Comparison of ENCODE assay signal across 1 cellular context in the genomic region with DNA sequence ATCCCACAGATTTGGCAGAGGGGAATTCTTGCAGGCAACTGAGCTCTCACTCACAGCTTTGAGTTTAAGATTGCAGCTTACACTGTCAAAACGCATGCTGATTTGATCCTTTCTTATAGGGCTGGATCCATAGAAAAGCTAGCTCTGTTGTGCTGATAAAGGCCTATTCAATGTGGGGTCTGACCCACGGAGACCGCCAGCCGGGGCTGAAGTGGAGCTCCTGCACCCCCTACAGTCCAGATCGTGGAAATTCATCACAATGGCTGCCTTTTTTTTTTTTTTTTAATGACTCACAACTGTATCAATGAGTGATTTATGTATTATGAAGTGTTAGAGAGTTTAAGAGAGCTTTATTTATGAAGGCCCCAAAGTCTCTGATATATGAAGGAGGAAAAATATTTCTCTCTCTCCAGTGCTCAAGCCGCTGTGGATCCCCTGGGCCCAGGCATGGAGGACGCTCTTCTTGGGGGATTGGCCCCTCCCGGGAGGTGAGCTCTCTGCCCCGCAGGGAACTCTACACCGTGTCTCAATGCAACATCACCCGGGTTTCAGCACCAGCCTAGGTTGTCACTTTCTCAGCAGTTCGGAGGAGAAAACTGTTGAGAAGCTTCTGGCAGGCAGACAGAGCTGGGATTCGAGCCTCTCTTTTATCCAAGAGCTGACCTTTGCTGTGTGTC.
TF ChIP-seq lines count a peak whose summit lies in the region.

No MANE protein-coding gene starts in this region.

TF ChIP-seq in GM23338, 12 proteins besides CTCF, POLR2A, EP300 and RAD21 (continued from another document):
- TF ChIP-seq, protein P1, sequence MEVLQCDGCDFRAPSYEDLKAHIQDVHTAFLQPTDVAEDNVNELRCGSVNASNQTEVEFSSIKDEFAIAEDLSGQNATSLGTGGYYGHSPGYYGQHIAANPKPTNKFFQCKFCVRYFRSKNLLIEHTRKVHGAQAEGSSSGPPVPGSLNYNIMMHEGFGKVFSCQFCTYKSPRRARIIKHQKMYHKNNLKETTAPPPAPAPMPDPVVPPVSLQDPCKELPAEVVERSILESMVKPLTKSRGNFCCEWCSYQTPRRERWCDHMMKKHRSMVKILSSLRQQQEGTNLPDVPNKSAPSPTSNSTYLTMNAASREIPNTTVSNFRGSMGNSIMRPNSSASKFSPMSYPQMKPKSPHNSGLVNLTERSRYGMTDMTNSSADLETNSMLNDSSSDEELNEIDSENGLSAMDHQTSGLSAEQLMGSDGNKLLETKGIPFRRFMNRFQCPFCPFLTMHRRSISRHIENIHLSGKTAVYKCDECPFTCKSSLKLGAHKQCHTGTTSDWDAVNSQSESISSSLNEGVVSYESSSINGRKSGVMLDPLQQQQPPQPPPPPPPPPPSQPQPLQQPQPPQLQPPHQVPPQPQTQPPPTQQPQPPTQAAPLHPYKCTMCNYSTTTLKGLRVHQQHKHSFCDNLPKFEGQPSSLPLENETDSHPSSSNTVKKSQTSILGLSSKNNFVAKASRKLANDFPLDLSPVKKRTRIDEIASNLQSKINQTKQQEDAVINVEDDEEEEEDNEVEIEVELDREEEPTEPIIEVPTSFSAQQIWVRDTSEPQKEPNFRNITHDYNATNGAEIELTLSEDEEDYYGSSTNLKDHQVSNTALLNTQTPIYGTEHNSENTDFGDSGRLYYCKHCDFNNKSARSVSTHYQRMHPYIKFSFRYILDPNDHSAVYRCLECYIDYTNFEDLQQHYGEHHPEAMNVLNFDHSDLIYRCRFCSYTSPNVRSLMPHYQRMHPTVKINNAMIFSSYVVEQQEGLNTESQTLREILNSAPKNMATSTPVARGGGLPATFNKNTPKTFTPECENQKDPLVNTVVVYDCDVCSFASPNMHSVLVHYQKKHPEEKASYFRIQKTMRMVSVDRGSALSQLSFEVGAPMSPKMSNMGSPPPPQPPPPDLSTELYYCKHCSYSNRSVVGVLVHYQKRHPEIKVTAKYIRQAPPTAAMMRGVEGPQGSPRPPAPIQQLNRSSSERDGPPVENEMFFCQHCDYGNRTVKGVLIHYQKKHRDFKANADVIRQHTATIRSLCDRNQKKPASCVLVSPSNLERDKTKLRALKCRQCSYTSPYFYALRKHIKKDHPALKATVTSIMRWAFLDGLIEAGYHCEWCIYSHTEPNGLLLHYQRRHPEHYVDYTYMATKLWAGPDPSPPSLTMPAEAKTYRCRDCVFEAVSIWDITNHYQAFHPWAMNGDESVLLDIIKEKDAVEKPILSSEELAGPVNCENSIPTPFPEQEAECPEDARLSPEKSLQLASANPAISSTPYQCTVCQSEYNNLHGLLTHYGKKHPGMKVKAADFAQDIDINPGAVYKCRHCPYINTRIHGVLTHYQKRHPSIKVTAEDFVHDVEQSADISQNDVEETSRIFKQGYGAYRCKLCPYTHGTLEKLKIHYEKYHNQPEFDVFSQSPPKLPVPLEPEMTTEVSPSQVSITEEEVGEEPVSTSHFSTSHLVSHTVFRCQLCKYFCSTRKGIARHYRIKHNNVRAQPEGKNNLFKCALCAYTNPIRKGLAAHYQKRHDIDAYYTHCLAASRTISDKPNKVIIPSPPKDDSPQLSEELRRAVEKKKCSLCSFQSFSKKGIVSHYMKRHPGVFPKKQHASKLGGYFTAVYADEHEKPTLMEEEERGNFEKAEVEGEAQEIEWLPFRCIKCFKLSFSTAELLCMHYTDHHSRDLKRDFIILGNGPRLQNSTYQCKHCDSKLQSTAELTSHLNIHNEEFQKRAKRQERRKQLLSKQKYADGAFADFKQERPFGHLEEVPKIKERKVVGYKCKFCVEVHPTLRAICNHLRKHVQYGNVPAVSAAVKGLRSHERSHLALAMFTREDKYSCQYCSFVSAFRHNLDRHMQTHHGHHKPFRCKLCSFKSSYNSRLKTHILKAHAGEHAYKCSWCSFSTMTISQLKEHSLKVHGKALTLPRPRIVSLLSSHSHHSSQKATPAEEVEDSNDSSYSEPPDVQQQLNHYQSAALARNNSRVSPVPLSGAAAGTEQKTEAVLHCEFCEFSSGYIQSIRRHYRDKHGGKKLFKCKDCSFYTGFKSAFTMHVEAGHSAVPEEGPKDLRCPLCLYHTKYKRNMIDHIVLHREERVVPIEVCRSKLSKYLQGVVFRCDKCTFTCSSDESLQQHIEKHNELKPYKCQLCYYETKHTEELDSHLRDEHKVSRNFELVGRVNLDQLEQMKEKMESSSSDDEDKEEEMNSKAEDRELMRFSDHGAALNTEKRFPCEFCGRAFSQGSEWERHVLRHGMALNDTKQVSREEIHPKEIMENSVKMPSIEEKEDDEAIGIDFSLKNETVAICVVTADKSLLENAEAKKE (CRISPR knock-in tag; IDR thresholded peaks at IDR 0.05) = no peak
- TF ChIP-seq ZNF331 (CRISPR knock-in tag; IDR thresholded peaks at IDR 0.05; ENCODE audit: low read depth) = no peak
- TF ChIP-seq STAT1 (IDR thresholded peaks at IDR 0.05; ENCODE audit: unreplicated experiment) = no peak
- TF ChIP-seq, protein P2, sequence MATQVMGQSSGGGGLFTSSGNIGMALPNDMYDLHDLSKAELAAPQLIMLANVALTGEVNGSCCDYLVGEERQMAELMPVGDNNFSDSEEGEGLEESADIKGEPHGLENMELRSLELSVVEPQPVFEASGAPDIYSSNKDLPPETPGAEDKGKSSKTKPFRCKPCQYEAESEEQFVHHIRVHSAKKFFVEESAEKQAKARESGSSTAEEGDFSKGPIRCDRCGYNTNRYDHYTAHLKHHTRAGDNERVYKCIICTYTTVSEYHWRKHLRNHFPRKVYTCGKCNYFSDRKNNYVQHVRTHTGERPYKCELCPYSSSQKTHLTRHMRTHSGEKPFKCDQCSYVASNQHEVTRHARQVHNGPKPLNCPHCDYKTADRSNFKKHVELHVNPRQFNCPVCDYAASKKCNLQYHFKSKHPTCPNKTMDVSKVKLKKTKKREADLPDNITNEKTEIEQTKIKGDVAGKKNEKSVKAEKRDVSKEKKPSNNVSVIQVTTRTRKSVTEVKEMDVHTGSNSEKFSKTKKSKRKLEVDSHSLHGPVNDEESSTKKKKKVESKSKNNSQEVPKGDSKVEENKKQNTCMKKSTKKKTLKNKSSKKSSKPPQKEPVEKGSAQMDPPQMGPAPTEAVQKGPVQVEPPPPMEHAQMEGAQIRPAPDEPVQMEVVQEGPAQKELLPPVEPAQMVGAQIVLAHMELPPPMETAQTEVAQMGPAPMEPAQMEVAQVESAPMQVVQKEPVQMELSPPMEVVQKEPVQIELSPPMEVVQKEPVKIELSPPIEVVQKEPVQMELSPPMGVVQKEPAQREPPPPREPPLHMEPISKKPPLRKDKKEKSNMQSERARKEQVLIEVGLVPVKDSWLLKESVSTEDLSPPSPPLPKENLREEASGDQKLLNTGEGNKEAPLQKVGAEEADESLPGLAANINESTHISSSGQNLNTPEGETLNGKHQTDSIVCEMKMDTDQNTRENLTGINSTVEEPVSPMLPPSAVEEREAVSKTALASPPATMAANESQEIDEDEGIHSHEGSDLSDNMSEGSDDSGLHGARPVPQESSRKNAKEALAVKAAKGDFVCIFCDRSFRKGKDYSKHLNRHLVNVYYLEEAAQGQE (IDR thresholded peaks at IDR 0.05; ENCODE audit: unreplicated experiment) = no peak
- TF ChIP-seq NANOG (IDR thresholded peaks at IDR 0.05; ENCODE audit: borderline replicate concordance) = no peak
- TF ChIP-seq EZH2phosphoT487 (IDR thresholded peaks at IDR 0.05; ENCODE audit: unreplicated experiment) = no peak
